2 cellular contexts compared by ENCODE assay signal in the genomic region with DNA sequence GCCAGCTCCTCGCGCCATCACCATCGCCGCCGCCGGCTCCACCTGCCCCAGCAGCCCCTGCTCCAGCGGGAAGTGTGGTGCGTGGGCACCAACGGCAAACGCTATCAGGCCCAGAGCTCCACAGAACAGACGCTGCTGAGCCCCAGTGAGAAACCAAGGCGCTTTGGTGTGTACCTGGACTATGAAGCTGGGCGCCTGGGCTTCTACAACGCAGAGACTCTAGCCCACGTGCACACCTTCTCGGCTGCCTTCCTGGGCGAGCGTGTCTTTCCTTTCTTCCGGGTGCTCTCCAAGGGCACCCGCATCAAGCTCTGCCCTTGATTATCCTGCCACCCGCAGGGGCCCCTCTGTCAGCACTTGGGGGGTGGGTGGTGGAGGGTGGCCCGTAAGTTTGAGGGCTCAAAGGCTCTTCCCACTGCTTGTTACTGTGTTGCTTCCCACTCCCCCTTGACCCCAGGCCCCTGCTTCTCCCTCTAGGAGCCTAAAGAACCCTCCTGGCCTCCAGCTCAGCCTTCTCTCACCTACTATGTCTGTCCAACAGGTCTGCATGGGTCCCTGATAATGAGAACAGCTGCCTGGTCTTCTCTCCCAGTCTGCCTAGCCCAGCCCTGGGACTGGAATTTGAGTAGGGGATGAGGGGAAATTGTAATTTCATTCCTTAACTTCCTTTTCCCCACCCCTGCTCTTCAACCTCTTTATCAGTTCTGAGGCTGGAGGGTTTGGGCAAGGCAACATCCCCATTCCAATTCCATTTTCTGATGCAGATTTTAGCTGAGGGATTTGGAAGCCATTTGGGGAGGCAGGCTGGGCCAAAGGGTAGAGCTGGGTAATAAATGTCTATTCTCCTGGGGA.
A peak's percentile ranks its signal among the peaks of the same experiment; 100 is the strongest.
TF ChIP-seq lines count a peak whose summit lies in the region.

No MANE protein-coding gene starts in this region.

TF ChIP-seq in PFSK-1, 5 proteins besides CTCF, POLR2A, EP300 and RAD21:
- TF ChIP-seq TAF1 (IDR thresholded peaks at IDR 0.05; ENCODE audit: borderline replicate concordance, insufficient read depth, low read length) = no peak
- TF ChIP-seq POLR2AphosphoS5 (IDR thresholded peaks at IDR 0.05; ENCODE audit: low read depth, low read length) = peak; percentile 65

TF ChIP-seq in H1, 55 proteins besides CTCF, POLR2A, EP300 and RAD21:
- TF ChIP-seq FOSL1 (IDR thresholded peaks at IDR 0.05; ENCODE audit: insufficient read depth, low read depth, low read length) (no peak), POLR2AphosphoS5 (IDR thresholded peaks at IDR 0.05; ENCODE audit: low read depth, low read length) (peak; percentile 78)
TF ChIP-seq in H1: peak in this region for 1.
